Comparison of ENCODE assay signal across 10 cellular contexts in the genomic region with DNA sequence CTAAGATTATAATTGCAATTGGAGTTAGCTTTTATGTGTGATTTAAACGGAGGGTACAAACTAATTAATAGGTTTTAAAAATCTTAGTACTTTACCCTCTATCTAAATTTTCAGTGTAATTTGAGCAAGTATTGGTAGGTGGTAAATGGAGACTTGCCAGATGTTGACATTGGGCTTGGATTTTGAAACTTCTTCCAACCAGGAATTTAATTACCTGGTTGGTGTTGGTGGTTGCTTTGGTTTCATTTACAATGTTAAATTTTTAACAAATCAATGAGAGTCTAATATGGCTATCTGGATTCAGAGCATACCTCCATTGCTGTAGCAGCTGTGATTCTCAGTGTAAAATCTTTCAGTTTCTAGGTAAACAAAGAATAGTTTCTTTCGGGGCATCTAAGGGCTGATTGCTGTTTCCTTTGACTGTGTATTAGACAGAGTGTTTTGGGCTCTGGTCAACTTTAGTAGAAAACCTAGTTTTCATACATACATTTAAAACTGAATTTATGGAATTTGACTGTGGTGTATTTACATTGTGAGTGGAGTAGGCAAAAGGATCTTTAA. TPM values are rescaled to one million over a fixed set of nuclear protein-coding genes. Genes with fewer than 3 reads are reported as not detected.
DNase-seq lines count a peak whose midpoint lies in the region; ATAC-seq and TF ChIP-seq lines count a peak whose summit lies in the region.
"Had no signal": no experiment of that assay in that cellular context is flagged by ENCODE, and none has a peak within 500 bp of the region (broad histone marks: within the 10 kb centered on the region; RNA-seq: fewer than 3 reads in every experiment).

No MANE protein-coding gene starts in this region.

- no peaks in the 10 kb centered on the region for H3K79me2 ChIP-seq in ACC112 (ENCODE audit: control insufficient read depth, insufficient read depth, low read length, unreplicated experiment)

- H3K27me3 ChIP-seq in ACC112 (ENCODE audit: insufficient read depth, low read length), result no peaks in the 10 kb centered on the region
- no peaks in the 10 kb centered on the region for H3K27me3 ChIP-seq in Peyer's patch
- peaks cover 13% of the 10 kb centered on the region for H3K27me3 ChIP-seq in layer of hippocampus (ENCODE audit: control insufficient read depth, insufficient read depth, low read length)

- ATAC-seq in GM21447 (IDR thresholded peaks at IDR 0.05; ENCODE audit: unreplicated experiment) (peak; percentile 52), left lobe of liver (no peak)

- H3K36me3 ChIP-seq in ACC112 (ENCODE audit: insufficient read depth, low read length), result no peaks in the 10 kb centered on the region
- no peaks in the 10 kb centered on the region for H3K36me3 ChIP-seq in Peyer's patch

- DNase-seq in Peyer's patch (no peak), NCI-H1048 (lab: John Stamatoyannopoulos, UW) (no peak), kidney tubule cell (ENCODE audit: low spot score) (no peak), left lobe of liver (ENCODE audit: low spot score) (no peak), NCI-H1105 treated with DMSO at 0.1 percent for 48 hours (lab: John Stamatoyannopoulos, UW) (no peak)
- DNase-seq: DND-41; effector memory CD4-positive, alpha-beta T cell had no signal

- TF ChIP-seq POLR2A in Peyer's patch (IDR thresholded peaks at IDR 0.05), result no peak

- H3K4me3 ChIP-seq in ACC112 (ENCODE audit: low read depth, low read length) (peak overlapping the region; percentile 80), Peyer's patch (peak overlapping the region in 3 of 4 donors; percentile 53 to 82 (median 76))

- TF ChIP-seq CTCF in Peyer's patch (IDR thresholded peaks at IDR 0.05), result no peak

- peaks cover 27% of the 10 kb centered on the region for H3K4me1 ChIP-seq in ACC112 (ENCODE audit: control insufficient read depth, insufficient read depth, low read length, unreplicated experiment)
- H3K4me1 ChIP-seq in Peyer's patch, result peaks cover 0 to 21% (median 0%) of the 10 kb centered on the region in 4 donors

- 0 out of 2 replicates have a peak overlapping the region, but pooled peaks have one; percentile 11 for H3K27ac ChIP-seq in ACC112 (ENCODE audit: low read depth, low read length)
- peak overlapping the region; percentile 65 to 78 (median 75) for H3K27ac ChIP-seq in Peyer's patch
- peak overlapping the region; percentile 75 for H3K27ac ChIP-seq in layer of hippocampus (ENCODE audit: low read depth, low read length)

- peak overlapping the region; percentile 79 for H2AFZ ChIP-seq in ACC112 (ENCODE audit: low read length, unreplicated experiment)

- no peaks in the 10 kb centered on the region for H3K9me3 ChIP-seq in Peyer's patch

RNA-seq across cellular contexts. Expression of a gene that starts 1.9 kb away (rescaled TPM):
- total RNA-seq in Peyer's patch (10 to 100 TPM; 45.4 to 96.4 (median 77.2) TPM), left lobe of liver (58.0 TPM)

Comparison
In these comparisons a context has a peak if more than half of its experiments do, and no peak if none do; other contexts are left out.
1. H3K27ac ChIP-seq: peak in every context shown above with its lines; median percentile 75 in Peyer's patch; 75 in layer of hippocampus; 11 in ACC112.